ENCODE assay signal across 10 cellular contexts in genomic region chr5:32506251-32506661, GRCh38.
A peak's percentile ranks its signal among the peaks of the same experiment; 100 is the strongest.
DNase-seq lines count a peak whose midpoint lies in the region; ATAC-seq, FAIRE-seq and TF ChIP-seq lines count a peak whose summit lies in the region.
"Had no signal": no experiment of that assay in that cellular context is flagged by ENCODE, and none has a peak within 500 bp of the region (broad histone marks: within the 10 kb centered on the region; RNA-seq: fewer than 3 reads in every experiment).

No MANE protein-coding gene starts in this region.

- H3K4me3 Mint-ChIP-seq in glutamatergic neuron (ENCODE audit: unreplicated experiment): peak overlapping the region; percentile 11
- H3K4me3 Mint-ChIP-seq: activated CD4-positive, alpha-beta T cell treated with anti-CD3 and anti-CD28 coated beads, Interleukin-2, amount 10 ng/mL, durations not matched to agents 7 days and 5 days had no signal

- H3K36me3 Mint-ChIP-seq in glutamatergic neuron (ENCODE audit: unreplicated experiment): peaks cover 8% of the 10 kb centered on the region

- no peak for TF ChIP-seq EP300 in stomach (IDR thresholded peaks at IDR 0.05)

- 8 to 17% (median 15%) methylated on average over 2 of the region's 2 CpGs for WGBS in stomach, 5 donors
- WGBS in small intestine, 3 donors: 15 to 27% (median 25%) methylated on average over 2 of the region's 2 CpGs

- DNase-seq in NCI-H146 (lab: John Stamatoyannopoulos, UW): peak; percentile 66
- no peak for DNase-seq in RWPE2 (ENCODE audit: low spot score)
- no peak for DNase-seq in glutamatergic neuron
- DNase-seq in stomach: no peak
- no peak for DNase-seq in small intestine
- DNase-seq in GM20000 (ENCODE audit: low spot score): no peak
- DNase-seq in NOMO-1 treated with dmso at 0.1 percent for 144 hours (lab: John Stamatoyannopoulos, UW; ENCODE audit: unreplicated experiment): no peak
- DNase-seq: activated CD4-positive, alpha-beta T cell treated with anti-CD3 and anti-CD28 coated beads, Interleukin-2, amount 10 ng/mL, durations not matched to agents 7 days and 5 days had no signal

- FAIRE-seq in small intestine (lab: Jason Lieb, UNC): no peak
- FAIRE-seq: colon had no signal

- no peaks in the 10 kb centered on the region for H3K9me3 ChIP-seq in RWPE2 (ENCODE audit: severe bottlenecking)
- H3K9me3 ChIP-seq in stomach: no peaks in the 10 kb centered on the region
- no peaks in the 10 kb centered on the region for H3K9me3 ChIP-seq in small intestine (ENCODE audit: control insufficient read depth, low read depth)

- H3K36me3 ChIP-seq in RWPE2 (ENCODE audit: low read depth): no peaks in the 10 kb centered on the region
- no peaks in the 10 kb centered on the region for H3K36me3 ChIP-seq in stomach
- no peaks in the 10 kb centered on the region for H3K36me3 ChIP-seq in small intestine (ENCODE audit: control insufficient read depth in 2 of 2, insufficient read depth in 2 of 2, low read length in 2 of 2)

- H3K4me3 ChIP-seq in RWPE2 (ENCODE audit: severe bottlenecking) (no peak overlapping the region), stomach (no peak overlapping the region), small intestine (ENCODE audit: low read depth in 1 of 2, low read length in 2 of 2) (no peak overlapping the region)

- peaks cover 9% of the 10 kb centered on the region for H3K9me3 Mint-ChIP-seq in glutamatergic neuron (ENCODE audit: unreplicated experiment)
- H3K9me3 Mint-ChIP-seq: activated CD4-positive, alpha-beta T cell treated with anti-CD3 and anti-CD28 coated beads, Interleukin-2, amount 10 ng/mL, durations not matched to agents 7 days and 5 days had no signal

- peak overlapping the region; percentile 93 for H3K27ac ChIP-seq in RWPE2 (ENCODE audit: poor library complexity, severe bottlenecking)
- H3K27ac ChIP-seq in stomach: peak overlapping the region in 4 of 5 donors; percentile 37 to 75 (median 64)
- H3K27ac ChIP-seq in small intestine (ENCODE audit: low read depth in 1 of 2, low read length in 1 of 2): no peak overlapping the region

- intact Hi-C loops in stomach (cut with DNase I; ENCODE audit: low total_unique reads): no loop called here

- H3K27ac Mint-ChIP-seq in glutamatergic neuron (ENCODE audit: unreplicated experiment): peak overlapping the region; percentile 98
- H3K27ac Mint-ChIP-seq: activated CD4-positive, alpha-beta T cell treated with anti-CD3 and anti-CD28 coated beads, Interleukin-2, amount 10 ng/mL, durations not matched to agents 7 days and 5 days had no signal

- H3K4me1 ChIP-seq in RWPE2 (ENCODE audit: insufficient read depth, poor library complexity, severe bottlenecking): peaks cover 40% of the 10 kb centered on the region
- H3K4me1 ChIP-seq in stomach: peaks cover 6 to 32% (median 19%) of the 10 kb centered on the region in 4 donors
- H3K4me1 ChIP-seq in small intestine (ENCODE audit: control insufficient read depth in 2 of 2, insufficient read depth in 1 of 2, low read depth in 1 of 2, low read length in 1 of 2): no peaks in the 10 kb centered on the region

- H3K27me3 ChIP-seq in RWPE2 (ENCODE audit: insufficient read depth, poor library complexity, severe bottlenecking): no peaks in the 10 kb centered on the region
- H3K27me3 ChIP-seq in stomach: peaks cover 0 to 6% (median 0%) of the 10 kb centered on the region in 3 donors
- H3K27me3 ChIP-seq in small intestine (ENCODE audit: control insufficient read depth in 2 of 2, insufficient read depth in 2 of 2, low read length in 2 of 2): no peaks in the 10 kb centered on the region

- H3K27me3 Mint-ChIP-seq in glutamatergic neuron (ENCODE audit: unreplicated experiment): peaks cover 3% of the 10 kb centered on the region

- H3K4me1 Mint-ChIP-seq in glutamatergic neuron (ENCODE audit: low read depth, unreplicated experiment): peaks cover 29% of the 10 kb centered on the region

- TF ChIP-seq CTCF in RWPE2 (IDR thresholded peaks at IDR 0.05; ENCODE audit: poor library complexity, severe bottlenecking): no peak
- TF ChIP-seq CTCF in glutamatergic neuron (IDR thresholded peaks at IDR 0.05; ENCODE audit: partially characterized antibody, unreplicated experiment): no peak
- no peak for TF ChIP-seq CTCF in stomach (IDR thresholded peaks at IDR 0.05)
- no peak for TF ChIP-seq CTCF in GM20000 (IDR thresholded peaks at IDR 0.05; ENCODE audit: extremely low read depth, missing control alignments)

- peak; percentile 3 for ATAC-seq in RWPE2 (ENCODE audit: low read depth)
- ATAC-seq in HG03432 (IDR thresholded peaks at IDR 0.05; ENCODE audit: unreplicated experiment): no peak

- TF ChIP-seq POLR2A in stomach (IDR thresholded peaks at IDR 0.05): no peak

Comparison
In these comparisons a context has a peak if more than half of its experiments do, and no peak if none do; other contexts are left out.
1. H3K27ac ChIP-seq: peak in RWPE2 (single experiment) and stomach (4 of 5); none in small intestine (0 of 2).